ENCODE assay signal across 1 cellular context in genomic region chr11:114137838-114138237, GRCh38.
TF ChIP-seq lines count a peak whose summit lies in the region.

No MANE protein-coding gene starts in this region.

TF ChIP-seq in H1, 55 proteins besides CTCF, POLR2A, EP300 and RAD21 (continued from another document):
- no peak for TF ChIP-seq SRF (IDR thresholded peaks at IDR 0.05; ENCODE audit: low read depth, low read length)
- TF ChIP-seq SIRT6 (IDR thresholded peaks at IDR 0.05; ENCODE audit: low read length), result no peak
- TF ChIP-seq CHD2 (IDR thresholded peaks at IDR 0.05; ENCODE audit: low read length), result no peak
- TF ChIP-seq JUN (IDR thresholded peaks at IDR 0.05; ENCODE audit: low read depth, low read length), result no peak
- TF ChIP-seq PHF8 (conservative IDR thresholded peaks at IDR 0.05; ENCODE audit: low read depth, low read length), result no peak
- TF ChIP-seq ATF2 (IDR thresholded peaks at IDR 0.05; ENCODE audit: low read length), result no peak
- TF ChIP-seq CEBPB (IDR thresholded peaks at IDR 0.05; ENCODE audit: low read depth, low read length), result no peak
- no peak for TF ChIP-seq NANOG (IDR thresholded peaks at IDR 0.05; ENCODE audit: insufficient read depth, low read depth, low read length, poor library complexity, severe bottlenecking)
- no peak for TF ChIP-seq KDM1A (IDR thresholded peaks at IDR 0.05; ENCODE audit: borderline replicate concordance, low read length)
- no peak for TF ChIP-seq GTF2F1 (IDR thresholded peaks at IDR 0.05; ENCODE audit: borderline replicate concordance, low read depth, low read length)
- no peak for TF ChIP-seq MAFK (IDR thresholded peaks at IDR 0.05; ENCODE audit: low read depth, low read length)
- no peak for TF ChIP-seq CHD7 (IDR thresholded peaks at IDR 0.05; ENCODE audit: insufficient replicate concordance, low read length)
- TF ChIP-seq CBX5 (IDR thresholded peaks at IDR 0.05; ENCODE audit: low read depth, low read length), result no peak
- no peak for TF ChIP-seq HDAC2 (IDR thresholded peaks at IDR 0.05; ENCODE audit: borderline replicate concordance in 1 of 2, low read depth in 2 of 2, low read length in 2 of 2)
